In the genomic region with DNA sequence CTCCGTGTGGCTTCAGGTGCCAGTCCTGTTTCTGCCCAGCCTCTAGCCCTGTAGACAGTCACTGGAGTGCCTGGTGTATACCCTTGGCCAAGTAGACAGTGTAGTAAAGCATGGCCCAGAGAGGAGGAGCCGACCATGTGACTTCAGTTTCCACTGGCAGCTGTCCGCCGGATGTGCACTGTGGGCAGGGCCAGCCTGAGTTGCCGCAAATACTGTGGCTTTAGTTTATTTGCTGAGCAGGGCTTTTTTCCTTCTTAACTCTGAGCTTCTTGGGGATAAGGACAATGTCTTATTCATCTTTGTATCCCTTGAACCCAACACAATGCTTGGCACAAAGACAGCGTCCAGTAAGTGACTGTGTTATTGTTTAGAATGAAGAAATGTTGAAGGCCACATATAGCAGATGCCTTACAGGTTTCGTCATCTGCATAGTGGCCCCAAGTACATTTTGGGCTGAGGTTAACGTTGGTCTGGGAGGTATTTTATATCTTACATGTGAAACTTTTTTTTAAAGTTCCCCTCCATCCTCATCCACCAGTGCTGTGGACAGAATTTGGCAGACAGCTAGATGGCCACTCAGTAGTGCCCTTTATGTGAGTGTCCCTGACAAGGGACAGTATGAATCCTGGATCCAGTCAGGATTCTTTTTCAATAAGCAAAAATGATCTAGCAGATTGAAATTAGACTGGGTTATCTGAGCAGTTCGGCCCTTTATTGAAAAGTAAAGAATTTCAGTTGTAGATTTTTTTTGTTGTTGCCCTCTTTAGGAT, we compare ENCODE assay signal across 9 cellular contexts. TPM values are rescaled to one million over a fixed set of nuclear protein-coding genes. Genes with fewer than 3 reads are reported as not detected.
A peak's percentile ranks its signal among the peaks of the same experiment; 100 is the strongest.
DNase-seq lines count a peak whose midpoint lies in the region; ATAC-seq and TF ChIP-seq lines count a peak whose summit lies in the region.
"Had no signal": no experiment of that assay in that cellular context is flagged by ENCODE, and none has a peak within 500 bp of the region (broad histone marks: within the 10 kb centered on the region; RNA-seq: fewer than 3 reads in every experiment).

No MANE protein-coding gene starts in this region.

- CTCF ChIA-PET in CD4-positive, alpha-beta memory T cell (lab: Charles Lee; ENCODE audit: partially characterized antibody) = no interaction called here

- no peaks in the 10 kb centered on the region for H3K9me3 ChIP-seq in CD4-positive, alpha-beta memory T cell (ENCODE audit: control insufficient read depth in 1 of 2, low read length in 2 of 2)
- no peaks in the 10 kb centered on the region for H3K9me3 ChIP-seq in prostate gland

- peaks cover 31% of the 10 kb centered on the region for H3K36me3 ChIP-seq in CD4-positive, alpha-beta memory T cell (ENCODE audit: insufficient read depth, low read length)
- no peaks in the 10 kb centered on the region for H3K36me3 ChIP-seq in prostate gland

- H3K27ac ChIP-seq in CD4-positive, alpha-beta memory T cell (ENCODE audit: low read depth, low read length) = no peak overlapping the region
- H3K27ac ChIP-seq in prostate gland = peak overlapping the region; percentile 56 to 86

- peak overlapping the region in 5 of 8 donors; percentile 10 to 62 (median 29) for H3K4me3 Mint-ChIP-seq in CD4-positive, alpha-beta memory T cell
- H3K4me3 Mint-ChIP-seq in nephron progenitor cell = no peak overlapping the region

- peak; percentile 30 for TF ChIP-seq POLR2A in prostate gland (IDR thresholded peaks at IDR 0.05)

- POLR2A ChIA-PET in CD4-positive, alpha-beta memory T cell (lab: Charles Lee; ENCODE audit: partially characterized antibody) = no interaction called here

- TF ChIP-seq CTCF in fibroblast of villous mesenchyme (IDR thresholded peaks at IDR 0.05; ENCODE audit: insufficient read depth, low read depth, low read length) = no peak
- no peak for TF ChIP-seq CTCF in prostate gland (IDR thresholded peaks at IDR 0.05)
- no peak for TF ChIP-seq CTCF in nephron progenitor cell (IDR thresholded peaks at IDR 0.05)

- intact Hi-C loops in CD4-positive, alpha-beta memory T cell (cut with micrococcal nuclease) = no loop called here
- intact Hi-C loops in prostate gland (cut with DNase I) = no loop called here

- peak; percentile 93 for ATAC-seq in GM21526 (IDR thresholded peaks at IDR 0.05; ENCODE audit: low FRiP score, unreplicated experiment)

- H3K4me1 ChIP-seq in CD4-positive, alpha-beta memory T cell (ENCODE audit: insufficient read depth, low read length) = peaks cover 28% of the 10 kb centered on the region
- H3K4me1 ChIP-seq in prostate gland (replicated peaks) = peaks cover 45% of the 10 kb centered on the region

- H3K36me3 Mint-ChIP-seq in CD4-positive, alpha-beta memory T cell = peaks cover 13 to 37% of the 10 kb centered on the region in 2 donors
- peaks cover 20% of the 10 kb centered on the region for H3K36me3 Mint-ChIP-seq in nephron progenitor cell (ENCODE audit: low read depth)

- no peaks in the 10 kb centered on the region for H3K27me3 Mint-ChIP-seq in CD4-positive, alpha-beta memory T cell
- H3K27me3 Mint-ChIP-seq in nephron progenitor cell (ENCODE audit: low read depth, poor library complexity) = no peaks in the 10 kb centered on the region

- DNase-seq in CD4-positive, alpha-beta memory T cell = peak; percentile 24 to 48 (median 30)
- peak; percentile 67 for DNase-seq in LHCN-M2 (ENCODE audit: low read depth)
- peak; percentile 71 for DNase-seq in activated CD8-positive, alpha-beta memory T cell treated with anti-CD3 and anti-CD28 coated beads, Interleukin-2, amount 50 U/mL, for 48 hours
- DNase-seq in fibroblast of villous mesenchyme (ENCODE audit: low read depth) = peak; percentile 80
- peak; percentile 89 for DNase-seq in prostate gland (ENCODE audit: low spot score)
- DNase-seq in kidney tubule cell (ENCODE audit: low spot score) = no peak
- no peak for DNase-seq in nephron progenitor cell

- H3K27ac Mint-ChIP-seq in CD4-positive, alpha-beta memory T cell = peak overlapping the region; percentile 43 to 75 (median 64)
- no peak overlapping the region for H3K27ac Mint-ChIP-seq in nephron progenitor cell

- H3K4me1 Mint-ChIP-seq in CD4-positive, alpha-beta memory T cell = peaks cover 36 to 60% (median 48%) of the 10 kb centered on the region in 4 donors
- H3K4me1 Mint-ChIP-seq in nephron progenitor cell = peaks cover 61% of the 10 kb centered on the region

- no peaks in the 10 kb centered on the region for H3K27me3 ChIP-seq in CD4-positive, alpha-beta memory T cell (ENCODE audit: insufficient read depth, low read length)
- no peaks in the 10 kb centered on the region for H3K27me3 ChIP-seq in prostate gland (replicated peaks; ENCODE audit: insufficient read depth)

- no peak overlapping the region for H3K4me3 ChIP-seq in CD4-positive, alpha-beta memory T cell (ENCODE audit: low read length in 2 of 2)
- H3K4me3 ChIP-seq in fibroblast of villous mesenchyme (ENCODE audit: low read depth, low read length) (no peak overlapping the region), prostate gland (no peak overlapping the region)

- 25% methylated on average over 9 of the region's 9 CpGs for WGBS in prostate gland

- no peaks in the 10 kb centered on the region for H3K9me3 Mint-ChIP-seq in CD4-positive, alpha-beta memory T cell
- no peaks in the 10 kb centered on the region for H3K9me3 Mint-ChIP-seq in nephron progenitor cell

RNA-seq across cellular contexts. Expression of a gene that starts 40.6 kb away (rescaled TPM):
- total RNA-seq in CD4-positive, alpha-beta memory T cell = not detected
- not detected for polyA plus RNA-seq in CD4-positive, alpha-beta memory T cell
- not detected in 2 replicates for total RNA-seq in LHCN-M2 (2014; rRNA removed)
- not detected for polyA plus RNA-seq in LHCN-M2 (2012)
- not detected in 2 replicates for total RNA-seq in fibroblast of villous mesenchyme
- 10 to 100 TPM in 1 of 2 donors, not detected in 1; 12.8 TPM for total RNA-seq in prostate gland
- total RNA-seq: mononuclear cell had no signal

RNA-seq across cellular contexts. Expression of a gene that starts 52.8 kb away (rescaled TPM):
- total RNA-seq in CD4-positive, alpha-beta memory T cell = 10 to 100 TPM; 39.3 to 41.1 TPM
- 10 to 100 TPM; 25.7 to 34.3 TPM for polyA plus RNA-seq in CD4-positive, alpha-beta memory T cell
- 34.4 and 56.8 TPM in 2 replicates for total RNA-seq in LHCN-M2 (2014; rRNA removed)
- polyA plus RNA-seq in LHCN-M2 (2012) = 44.9 TPM
- 34.8 and 40.6 TPM in 2 replicates for total RNA-seq in fibroblast of villous mesenchyme
- total RNA-seq in prostate gland = 100 to 1,000 TPM; 136 to 168 TPM

RNA-seq across cellular contexts. Expression of a gene that starts 57.5 kb away (rescaled TPM):
- total RNA-seq in CD4-positive, alpha-beta memory T cell = 10 to 100 TPM; 14.7 to 17.7 TPM
- 10 to 100 TPM; 29.8 to 63.2 TPM for polyA plus RNA-seq in CD4-positive, alpha-beta memory T cell
- total RNA-seq in LHCN-M2 (2014; rRNA removed) (23.4 and 31.3 TPM in 2 replicates), fibroblast of villous mesenchyme (14.7 and 17.4 TPM in 2 replicates), prostate gland (10 to 100 TPM; 39.0 to 49.4 TPM)
- 14.4 TPM for polyA plus RNA-seq in LHCN-M2 (2012)

Comparison
In these comparisons a context has a peak if more than half of its experiments do, and no peak if none do; other contexts are left out.
1. DNase-seq: peak in CD4-positive, alpha-beta memory T cell (5 of 5), LHCN-M2 (single experiment), activated CD8-positive, alpha-beta memory T cell treated with anti-CD3 and anti-CD28 coated beads, Interleukin-2, amount 50 U/mL, for 48 hours (single experiment), fibroblast of villous mesenchyme (single experiment) and prostate gland (single experiment); none in kidney tubule cell (single experiment) and nephron progenitor cell (single experiment).